Comparison of ENCODE assay signal across 8 cellular contexts in genomic region chr11:1335811-1336761, GRCh38. TPM values are rescaled to one million over a fixed set of nuclear protein-coding genes. Genes with fewer than 3 reads are reported as not detected.
DNase-seq lines count a peak whose midpoint lies in the region; ATAC-seq and TF ChIP-seq lines count a peak whose summit lies in the region.

No MANE protein-coding gene starts in this region.

- DNase-seq in GM10266 (ENCODE audit: extremely low spot score) (peak; percentile 70), NCI-H146 (lab: John Stamatoyannopoulos, UW) (peak; percentile 76), epithelial cell of esophagus (ENCODE audit: low read depth) (peak; percentile 81), midbrain (lab: John Stamatoyannopoulos, UW) (peak; percentile 41), mesenteric fat pad (ENCODE audit: low spot score) (no peak)
- DNase-seq in activated CD8-positive, alpha-beta memory T cell treated with anti-CD3 and anti-CD28 coated beads, Interleukin-2, amount 10 ng/mL, durations not matched to agents 7 days and 5 days: peak; percentile 73
- DNase-seq in stimulated activated CD8-positive, alpha-beta memory T cell treated with anti-CD3 and anti-CD28 coated beads, Interleukin-7, amount 100 ng/mL, for 4 hours (ENCODE audit: low read depth in 2 of 2): peak; percentile 9 to 41

- TF ChIP-seq CTCF in GM10266 (IDR thresholded peaks at IDR 0.05; ENCODE audit: control insufficient read depth, insufficient read depth, low read depth, missing control alignments) (no peak), epithelial cell of esophagus (IDR thresholded peaks at IDR 0.05; ENCODE audit: insufficient read depth, low read depth, low read length, missing control alignments) (no peak)

- peak overlapping the region; percentile 72 for H3K27ac Mint-ChIP-seq in activated CD8-positive, alpha-beta memory T cell treated with anti-CD3 and anti-CD28 coated beads, Interleukin-2, amount 10 ng/mL, durations not matched to agents 7 days and 5 days

- peaks cover 6% of the 10 kb centered on the region for H3K9me3 Mint-ChIP-seq in activated CD8-positive, alpha-beta memory T cell treated with anti-CD3 and anti-CD28 coated beads, Interleukin-2, amount 10 ng/mL, durations not matched to agents 7 days and 5 days (ENCODE audit: low read depth)

- peak overlapping the region; percentile 70 for H3K4me3 Mint-ChIP-seq in activated CD8-positive, alpha-beta memory T cell treated with anti-CD3 and anti-CD28 coated beads, Interleukin-2, amount 10 ng/mL, durations not matched to agents 7 days and 5 days

- H3K27me3 Mint-ChIP-seq in activated CD8-positive, alpha-beta memory T cell treated with anti-CD3 and anti-CD28 coated beads, Interleukin-2, amount 10 ng/mL, durations not matched to agents 7 days and 5 days: peaks cover 14% of the 10 kb centered on the region

- H3K4me1 Mint-ChIP-seq in activated CD8-positive, alpha-beta memory T cell treated with anti-CD3 and anti-CD28 coated beads, Interleukin-2, amount 10 ng/mL, durations not matched to agents 7 days and 5 days: peaks cover 12% of the 10 kb centered on the region

- peaks cover 3% of the 10 kb centered on the region for H3K36me3 Mint-ChIP-seq in activated CD8-positive, alpha-beta memory T cell treated with anti-CD3 and anti-CD28 coated beads, Interleukin-2, amount 10 ng/mL, durations not matched to agents 7 days and 5 days

- peak overlapping the region; percentile 47 for H3K4me3 ChIP-seq in epithelial cell of esophagus (ENCODE audit: low read length)

- CTCF ChIA-PET in activated CD8-positive, alpha-beta memory T cell treated with anti-CD3 and anti-CD28 coated beads, Interleukin-2, amount 10 ng/mL, durations not matched to agents 7 days and 5 days (lab: Charles Lee): interaction anchor here (0.9 kb wide), 1 partner anchor 27 kb away, joined by 4 read pairs; no protein-coding TSS in a partner anchor

- ATAC-seq in activated CD8-positive, alpha-beta memory T cell treated with anti-CD3 and anti-CD28 coated beads, Interleukin-2, amount 10 ng/mL, durations not matched to agents 7 days and 5 days: peak; percentile 83
- no peak for ATAC-seq in HG02938 (IDR thresholded peaks at IDR 0.05; ENCODE audit: unreplicated experiment)

RNA-seq across cellular contexts. Expression of gene TOLLIP, which starts 26.7 kb away (rescaled TPM):
- 10 to 100 TPM; 33.3 to 35.8 TPM for total RNA-seq in activated CD8-positive, alpha-beta memory T cell treated with anti-CD3 and anti-CD28 coated beads, Interleukin-2, amount 10 ng/mL, durations not matched to agents 7 days and 5 days
- total RNA-seq in mesenteric fat pad: 63.6 TPM

RNA-seq across cellular contexts. Expression of gene BRSK2, which starts 53.6 kb away (rescaled TPM):
- total RNA-seq in activated CD8-positive, alpha-beta memory T cell treated with anti-CD3 and anti-CD28 coated beads, Interleukin-2, amount 10 ng/mL, durations not matched to agents 7 days and 5 days: under 1 TPM in 1 of 2 experiments, not detected in 1; 0.40 TPM
- total RNA-seq in mesenteric fat pad: 1.4 TPM
